In genomic region chr13:96450635-96451034, GRCh38 we compare ENCODE assay signal across 24 cellular contexts.
"Had no signal": no experiment of that assay in that cellular context is flagged by ENCODE, and none has a peak within 500 bp of the region (broad histone marks: within the 10 kb centered on the region; RNA-seq: fewer than 3 reads in every experiment).

No MANE protein-coding gene starts in this region.

- DNase-seq: Karpas-422, KBM-7, MV-4-11, NCI-H1105, NCI-H1417 treated with DMSO at 0.1 percent for 48 hours, NCI-H1436 treated with DMSO at 0.1 percent for 48 hours, NCI-H1694 treated with DMSO at 0.1 percent for 48 hours, NCI-H187 treated with DMSO at 0.1 percent for 48 hours, NCI-H2029, NCI-H2081, NCI-H2171 treated with DMSO at 0.1 percent for 48 hours, NCI-H2227 treated with DMSO at 0.1 percent for 48 hours, NCI-H345, NCI-H446, NCI-H524 treated with DMSO at 0.1 percent for 48 hours, NCI-H526 treated with DMSO at 0.1 percent for 48 hours, NCI-H774, PC-9, SHP77, SIG-M5, SJCRH30 had no signal

- H3K27ac ChIP-seq: KMS-11, PC-9, RWPE1, SJCRH30, SK-N-MC had no signal

- H3K4me1 ChIP-seq: SJCRH30 had no signal

- H3K27me3 ChIP-seq: SJCRH30 had no signal

- H3K4me2 ChIP-seq: KMS-11, PC-9 had no signal

- H3K36me3 ChIP-seq: SJCRH30 had no signal

- H3K9me3 ChIP-seq: SJCRH30 had no signal

- H2AFZ ChIP-seq: PC-9 had no signal

- H3K4me3 ChIP-seq: PC-9, SJCRH30, SK-N-MC had no signal
